18 cellular contexts compared by ENCODE assay signal in genomic region chr4:86971355-86971683, GRCh38. TPM values are rescaled to one million over a fixed set of nuclear protein-coding genes. Genes with fewer than 3 reads are reported as not detected.
DNase-seq lines count a peak whose midpoint lies in the region; ATAC-seq and TF ChIP-seq lines count a peak whose summit lies in the region.
"Had no signal": no experiment of that assay in that cellular context is flagged by ENCODE, and none has a peak within 500 bp of the region (broad histone marks: within the 10 kb centered on the region; RNA-seq: fewer than 3 reads in every experiment).

No MANE protein-coding gene starts in this region.

- no peak for TF ChIP-seq POLR2A in uterus (IDR thresholded peaks at IDR 0.05)

- CTCF ChIA-PET in WTC11 (lab: Charles Lee), result interaction anchor here (0.6 to 1.5 kb wide), 6 partner anchors 10 to 49 kb away, joined by 3 to 6 read pairs (median 4); partner anchors contain the start of gene AFF1

- H3K27me3 Mint-ChIP-seq in activated naive CD8-positive, alpha-beta T cell, result no peaks in the 10 kb centered on the region
- no peaks in the 10 kb centered on the region for H3K27me3 Mint-ChIP-seq in activated naive CD8-positive, alpha-beta T cell treated with anti-CD3 and anti-CD28 coated beads for 36 hours
- H3K27me3 Mint-ChIP-seq in WTC11 (ENCODE audit: low read depth), result no peaks in the 10 kb centered on the region
- H3K27me3 Mint-ChIP-seq: CD4-positive, CD25-positive, alpha-beta regulatory T cell had no signal

- no peaks in the 10 kb centered on the region for H3K36me3 Mint-ChIP-seq in activated naive CD8-positive, alpha-beta T cell
- H3K36me3 Mint-ChIP-seq in activated naive CD8-positive, alpha-beta T cell treated with anti-CD3 and anti-CD28 coated beads for 36 hours, result no peaks in the 10 kb centered on the region
- no peaks in the 10 kb centered on the region for H3K36me3 Mint-ChIP-seq in WTC11
- H3K36me3 Mint-ChIP-seq: CD4-positive, CD25-positive, alpha-beta regulatory T cell had no signal

- H3K27ac Mint-ChIP-seq in activated naive CD8-positive, alpha-beta T cell, result peak overlapping the region; percentile 62
- no peak overlapping the region for H3K27ac Mint-ChIP-seq in activated naive CD8-positive, alpha-beta T cell treated with anti-CD3 and anti-CD28 coated beads for 36 hours
- 0 out of 2 replicates have a peak overlapping the region, but pooled peaks have one; percentile 59 for H3K27ac Mint-ChIP-seq in WTC11

- TF ChIP-seq CTCF in WTC11 (IDR thresholded peaks at IDR 0.05) (no peak), uterus (IDR thresholded peaks at IDR 0.05) (no peak)

- POLR2A ChIA-PET in WTC11 (lab: Charles Lee), result interaction anchor here (0.6 kb wide), 1 partner anchor 64 kb away, joined by 4 read pairs; no protein-coding TSS in a partner anchor

- intact Hi-C loops in uterus (cut with DNase I; ENCODE audit: low total_unique reads), result no loop called here

- no peaks in the 10 kb centered on the region for H3K36me3 ChIP-seq in uterus

- H3K9me3 Mint-ChIP-seq in activated naive CD8-positive, alpha-beta T cell (ENCODE audit: low read depth), result no peaks in the 10 kb centered on the region
- H3K9me3 Mint-ChIP-seq in activated naive CD8-positive, alpha-beta T cell treated with anti-CD3 and anti-CD28 coated beads for 36 hours, result no peaks in the 10 kb centered on the region
- H3K9me3 Mint-ChIP-seq in WTC11, result no peaks in the 10 kb centered on the region
- H3K9me3 Mint-ChIP-seq: CD4-positive, CD25-positive, alpha-beta regulatory T cell; H9 had no signal

- no peak overlapping the region for H3K4me3 Mint-ChIP-seq in activated naive CD8-positive, alpha-beta T cell
- H3K4me3 Mint-ChIP-seq in activated naive CD8-positive, alpha-beta T cell treated with anti-CD3 and anti-CD28 coated beads for 36 hours, result no peak overlapping the region
- H3K4me3 Mint-ChIP-seq in WTC11, result no peak overlapping the region
- H3K4me3 Mint-ChIP-seq: H9 had no signal

- peaks cover 41% of the 10 kb centered on the region for H3K4me1 Mint-ChIP-seq in activated naive CD8-positive, alpha-beta T cell (ENCODE audit: low read depth)
- peaks cover 35% of the 10 kb centered on the region for H3K4me1 Mint-ChIP-seq in activated naive CD8-positive, alpha-beta T cell treated with anti-CD3 and anti-CD28 coated beads for 36 hours
- H3K4me1 Mint-ChIP-seq in WTC11, result peaks cover 56% of the 10 kb centered on the region

- no peaks in the 10 kb centered on the region for H3K4me1 ChIP-seq in uterus

- H3K27ac ChIP-seq in uterus, result no peak overlapping the region
- H3K27ac ChIP-seq: 22Rv1 had no signal

- no peaks in the 10 kb centered on the region for H3K27me3 ChIP-seq in uterus

- no peak overlapping the region for H3K4me3 ChIP-seq in uterus

- H3K9me3 ChIP-seq in uterus, result no peaks in the 10 kb centered on the region

- no peak for DNase-seq in activated CD4-positive, CD25-positive, alpha-beta regulatory T cell treated with anti-CD3 and anti-CD28 coated beads, Interleukin-2, amount 50 U/mL, for 72 hours
- DNase-seq in activated naive CD8-positive, alpha-beta T cell treated with anti-CD3 and anti-CD28 coated beads for 36 hours, result no peak
- no peak for DNase-seq in WTC11 (ENCODE audit: low spot score)
- DNase-seq in stimulated activated naive CD8-positive, alpha-beta T cell treated with anti-CD3 and anti-CD28 coated beads, Interleukin-15, Interleukin-2, amounts not matched to agents 100 U/mL and 50 U/mL, for 24 hours, result no peak
- no peak for DNase-seq in uterus
- DNase-seq: CD4-positive, CD25-positive, alpha-beta regulatory T cell; COR-L47; DMS 273 treated with DMSO at 0.1 percent for 48 hours; H9; NCI-H1417 treated with DMSO at 0.1 percent for 48 hours; NCI-H1930; NCI-H226; NCI-H524 had no signal

- peak; percentile 80 for ATAC-seq in activated CD4-positive, CD25-positive, alpha-beta regulatory T cell treated with anti-CD3 and anti-CD28 coated beads, Interleukin-2, amount 50 U/mL, for 24 hours
- ATAC-seq in WTC11, result no peak
- peak; percentile 65 for ATAC-seq in stimulated activated naive CD8-positive, alpha-beta T cell treated with anti-CD3 and anti-CD28 coated beads, Interleukin-15, Interleukin-2, amounts not matched to agents 100 U/mL and 50 U/mL, for 24 hours
- ATAC-seq in HG02970 (IDR thresholded peaks at IDR 0.05; ENCODE audit: low FRiP score, unreplicated experiment), result no peak
- ATAC-seq: Panc1 had no signal

TF ChIP-seq in WTC11, 78 proteins besides CTCF, POLR2A, EP300 and RAD21:
- TF ChIP-seq ZNF281 (CRISPR knock-in tag; IDR thresholded peaks at IDR 0.05), result no peak
- no peak for TF ChIP-seq ZBTB21 (CRISPR knock-in tag; IDR thresholded peaks at IDR 0.05; ENCODE audit: borderline replicate concordance)
- TF ChIP-seq NR3C1 (CRISPR knock-in tag; conservative IDR thresholded peaks at IDR 0.05; ENCODE audit: low read depth), result no peak
- no peak for TF ChIP-seq SP1 (CRISPR knock-in tag; conservative IDR thresholded peaks at IDR 0.05)
- TF ChIP-seq CREB1 (CRISPR knock-in tag; IDR thresholded peaks at IDR 0.05), result no peak
- TF ChIP-seq CBFB (CRISPR knock-in tag; IDR thresholded peaks at IDR 0.05; ENCODE audit: low read depth), result no peak
- TF ChIP-seq ERG (CRISPR knock-in tag; IDR thresholded peaks at IDR 0.05), result no peak
- no peak for TF ChIP-seq HMGXB4 (CRISPR knock-in tag; IDR thresholded peaks at IDR 0.05)
- TF ChIP-seq NR2C2 (CRISPR knock-in tag; IDR thresholded peaks at IDR 0.05), result no peak

RNA-seq across cellular contexts. Expression of gene AFF1, which starts 36.5 kb away (rescaled TPM):
- total RNA-seq in activated naive CD8-positive, alpha-beta T cell treated with anti-CD3 and anti-CD28 coated beads for 36 hours, result 10 to 100 TPM; 28.7 to 31.5 TPM
- total RNA-seq in WTC11 (2021) (72.6 to 93.4 TPM (median 83.9 TPM) in 3 replicates), uterus (100 to 1,000 TPM in 2 of 4 donors, 10 to 100 TPM in 2; 26.7 to 200 (median 92.5) TPM)

Comparison
In these comparisons a context has a peak if more than half of its experiments do, and no peak if none do; other contexts are left out.
1. ATAC-seq: peak in activated CD4-positive, CD25-positive, alpha-beta regulatory T cell treated with anti-CD3 and anti-CD28 coated beads, Interleukin-2, amount 50 U/mL, for 24 hours (2 of 2) and stimulated activated naive CD8-positive, alpha-beta T cell treated with anti-CD3 and anti-CD28 coated beads, Interleukin-15, Interleukin-2, amounts not matched to agents 100 U/mL and 50 U/mL, for 24 hours (single experiment); none in WTC11 (single experiment) and HG02970 (single experiment).